Comparison of ENCODE assay signal across 14 cellular contexts in the genomic region with DNA sequence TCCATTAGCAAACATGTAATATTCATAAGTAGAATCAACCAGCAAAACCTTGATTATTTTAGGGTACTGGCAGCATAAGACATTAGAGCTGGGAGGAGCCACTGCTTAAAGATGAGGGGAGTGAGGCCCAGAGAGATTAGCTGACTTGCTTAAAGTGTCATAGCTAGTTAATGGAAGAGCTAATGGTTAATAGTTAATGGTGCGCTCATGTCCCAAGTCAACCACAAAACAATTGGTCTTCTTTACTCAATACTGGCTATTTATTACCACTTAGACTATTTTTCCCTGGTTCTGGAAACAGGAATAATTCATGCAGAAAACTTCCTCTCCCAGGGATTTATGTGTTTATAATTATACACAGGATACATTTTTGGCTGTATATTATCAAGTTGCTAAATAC. TPM values are rescaled to one million over a fixed set of nuclear protein-coding genes. Genes with fewer than 3 reads are reported as not detected.
A peak's percentile ranks its signal among the peaks of the same experiment; 100 is the strongest.
DNase-seq lines count a peak whose midpoint lies in the region; FAIRE-seq and TF ChIP-seq lines count a peak whose summit lies in the region.
"Had no signal": no experiment of that assay in that cellular context is flagged by ENCODE, and none has a peak within 500 bp of the region (broad histone marks: within the 10 kb centered on the region; RNA-seq: fewer than 3 reads in every experiment).

No MANE protein-coding gene starts in this region.

- no peak overlapping the region for H4K91ac ChIP-seq in trophoblast cell (ENCODE audit: low read depth, low read length)

- no peak overlapping the region for H3K4ac ChIP-seq in trophoblast cell (ENCODE audit: low read depth, low read length)

- no peak overlapping the region for H2BK120ac ChIP-seq in trophoblast cell (ENCODE audit: insufficient read depth, low read length, poor library complexity)

- H3K79me1 ChIP-seq in trophoblast cell (ENCODE audit: low read length): peaks cover 5% of the 10 kb centered on the region

- no peak overlapping the region for H3K27ac ChIP-seq in trophoblast cell (ENCODE audit: low read depth, low read length)
- H3K27ac ChIP-seq: A549 had no signal

- H3K18ac ChIP-seq in trophoblast cell (ENCODE audit: low read length): no peak overlapping the region

- peaks cover 2% of the 10 kb centered on the region for H3K36me3 ChIP-seq in kidney epithelial cell (ENCODE audit: control insufficient read depth, insufficient read depth, low read length)
- H3K36me3 ChIP-seq in trophoblast cell (ENCODE audit: control insufficient read depth in 1 of 2, insufficient read depth in 2 of 2, low read length in 2 of 2): no peaks in the 10 kb centered on the region
- H3K36me3 ChIP-seq: HAP-1 had no signal

- H4K8ac ChIP-seq in trophoblast cell (ENCODE audit: low read depth, low read length): no peak overlapping the region

- peaks cover 6 to 11% of the 10 kb centered on the region in 2 experiments for H3K4me1 ChIP-seq in trophoblast cell (ENCODE audit: control insufficient read depth in 1 of 2, insufficient read depth in 2 of 2, low read length in 2 of 2)

- H4K12ac ChIP-seq in trophoblast cell (ENCODE audit: low read depth, low read length): no peak overlapping the region

- no peaks in the 10 kb centered on the region for H3K9me3 ChIP-seq in trophoblast cell (ENCODE audit: insufficient read depth, low read depth, low read length)
- H3K9me3 ChIP-seq: A549, HAP-1 had no signal

- no peak overlapping the region for H3K4me2 ChIP-seq in trophoblast cell (ENCODE audit: low read length)
- H3K4me2 ChIP-seq: A549 had no signal

- no peak for TF ChIP-seq CTCF in kidney epithelial cell (IDR thresholded peaks at IDR 0.05; ENCODE audit: insufficient read depth, low read length, poor library complexity, severe bottlenecking)
- TF ChIP-seq CTCF in GM20000 (IDR thresholded peaks at IDR 0.05; ENCODE audit: extremely low read depth, missing control alignments): no peak
- no peak for TF ChIP-seq CTCF in lower leg skin (IDR thresholded peaks at IDR 0.05)

- H3K4me3 ChIP-seq in kidney epithelial cell (ENCODE audit: low read depth, low read length) (no peak overlapping the region), trophoblast cell (ENCODE audit: low read depth, low read length) (no peak overlapping the region), lower leg skin (ENCODE audit: low read depth, poor library complexity, severe bottlenecking) (no peak overlapping the region)
- H3K4me3 ChIP-seq: A549, HAP-1 had no signal

- no peak overlapping the region for H2AK5ac ChIP-seq in trophoblast cell (ENCODE audit: low read length)

- DNase-seq in RCC 7860 (ENCODE audit: low spot score): peak; percentile 4
- DNase-seq in kidney epithelial cell (ENCODE audit: low read depth): peak; percentile 52
- no peak for DNase-seq in trophoblast cell
- DNase-seq in GM20000 (ENCODE audit: low spot score): no peak
- no peak for DNase-seq in NCI-H2227 treated with DMSO at 0.1 percent for 48 hours (lab: John Stamatoyannopoulos, UW)
- no peak for DNase-seq in stimulated activated CD4-positive, alpha-beta T cell treated with anti-CD3 and anti-CD28 coated beads, Interleukin-4, amount 100 ng/mL, for 1 hour
- no peak for DNase-seq in lower leg skin (ENCODE audit: low spot score in 2 of 2)
- DNase-seq: CD8-positive, alpha-beta T cell; COR-L47; DMS53; GF-D8 had no signal

- H2BK12ac ChIP-seq in trophoblast cell (ENCODE audit: low read length): peak overlapping the region; percentile 71

- no peaks in the 10 kb centered on the region for H3K79me2 ChIP-seq in trophoblast cell (ENCODE audit: control insufficient read depth, insufficient read depth, low read length, poor library complexity)

- no peak overlapping the region for H2AFZ ChIP-seq in trophoblast cell (ENCODE audit: insufficient read depth, low read length, poor library complexity)

- no peak overlapping the region for H2BK5ac ChIP-seq in trophoblast cell (ENCODE audit: low read depth, low read length, poor library complexity)

- no CpG with 5 or more reads among the region's 1 CpG for WGBS in trophoblast cell (ENCODE audit: extremely low coverage, insufficient coverage, insufficient read length)
- WGBS in lower leg skin, 2 donors: 95 to 100% methylated on average over 1 of the region's 1 CpG

- no peaks in the 10 kb centered on the region for H3K27me3 ChIP-seq in kidney epithelial cell (ENCODE audit: control insufficient read depth, insufficient read depth, low read length)
- no peaks in the 10 kb centered on the region for H3K27me3 ChIP-seq in trophoblast cell (ENCODE audit: insufficient read depth, low read length)

- intact Hi-C loops in lower leg skin (cut with DNase I; ENCODE audit: low total_unique reads): no loop called here

- no peak overlapping the region for H3K23ac ChIP-seq in trophoblast cell (ENCODE audit: low read length)

- H3K14ac ChIP-seq in trophoblast cell (ENCODE audit: low read length): no peak overlapping the region

- no peak overlapping the region for H3K9ac ChIP-seq in trophoblast cell (ENCODE audit: low read length)

- TF ChIP-seq POLR2A in lower leg skin (IDR thresholded peaks at IDR 0.05): no peak

- FAIRE-seq in RCC 7860 (lab: Jason Lieb, UNC): peak; percentile 85
- FAIRE-seq: A549, H1 had no signal

RNA-seq across cellular contexts. Expression of a gene that starts 33.1 kb away (rescaled TPM):
- total RNA-seq in kidney epithelial cell (8.7 and 9.1 TPM in 2 replicates), lower leg skin (10 to 100 TPM; 11.4 to 13.5 (median 12.8) TPM)
- 1.5 and 1.9 TPM in 2 replicates for polyA plus RNA-seq in trophoblast cell (2013)

Comparison
In these comparisons a context has a peak if more than half of its experiments do, and no peak if none do; other contexts are left out.
1. DNase-seq: peak in RCC 7860 (single experiment) and kidney epithelial cell (single experiment); none in trophoblast cell (0 of 2), GM20000 (single experiment), NCI-H2227 treated with DMSO at 0.1 percent for 48 hours (single experiment), stimulated activated CD4-positive, alpha-beta T cell treated with anti-CD3 and anti-CD28 coated beads, Interleukin-4, amount 100 ng/mL, for 1 hour (single experiment) and lower leg skin (0 of 2).